ENCODE assay signal across 8 cellular contexts in genomic region chr19:34677386-34678084, GRCh38. TPM values are rescaled to one million over a fixed set of nuclear protein-coding genes. Genes with fewer than 3 reads are reported as not detected.
A peak's percentile ranks its signal among the peaks of the same experiment; 100 is the strongest.
DNase-seq lines count a peak whose midpoint lies in the region; ATAC-seq and TF ChIP-seq lines count a peak whose summit lies in the region.

TSS of gene ZNF302 (plus strand) at chr19:34677678. CDS start at chr19:34678805, 1,127 bp downstream.

- H4K20me1 ChIP-seq in OCI-LY1 (ENCODE audit: insufficient read depth, low read length), result no peaks in the 10 kb centered on the region

- peaks cover under 1% of the 10 kb centered on the region; the same call in 1 of the 2 replicates for H3K27me3 ChIP-seq in HUES6 (ENCODE audit: control insufficient read depth, insufficient read depth, low read length)
- no peaks in the 10 kb centered on the region for H3K27me3 ChIP-seq in OCI-LY1 (ENCODE audit: insufficient read depth, low read length)

- peak within 1 kb of the TSS; percentile 99 for H3K27ac Mint-ChIP-seq in Calu3 (ENCODE audit: unreplicated experiment)

- peak within 1 kb of the TSS; percentile 66 for H2AFZ ChIP-seq in OCI-LY1 (ENCODE audit: low read length)

- peak; percentile 90 for ATAC-seq in GM21423 (IDR thresholded peaks at IDR 0.05; ENCODE audit: unreplicated experiment)
- peak; percentile 99 for ATAC-seq in mucosa of descending colon

- peak within 1 kb of the TSS; percentile 90 for H3K4me3 Mint-ChIP-seq in Calu3 (ENCODE audit: low read depth, unreplicated experiment)

- DNase-seq in Calu3 (peak; percentile 96), activated T-cell treated with anti-CD3 and anti-CD28 coated beads for 24 hours (ENCODE audit: low read depth) (peak; percentile 93), epidermal melanocyte (ENCODE audit: insufficient read length, low spot score) (peak; percentile 92), mucosa of descending colon (peak; percentile 96 to 98 (median 98))
- peak; percentile 95 for DNase-seq in stimulated activated CD8-positive, alpha-beta memory T cell treated with anti-CD3 and anti-CD28 coated beads, Interleukin-4, amount 100 ng/mL, for 24 hours (ENCODE audit: low read depth)

- peaks cover 7% of the 10 kb centered on the region for H3K4me1 Mint-ChIP-seq in Calu3 (ENCODE audit: low read depth, unreplicated experiment)

- H3F3A ChIP-seq in OCI-LY1 (ENCODE audit: insufficient read depth, low read length), result no peaks in the 10 kb centered on the region

- no TSS peak for BruUV-seq in Calu3 (replicated peaks; lab: Mats Ljungman, UMichigan)

- CTCF ChIA-PET in Calu3 (lab: Charles Lee), result interaction anchor here (0.6 kb wide), 1 partner anchor 263 kb away, joined by 5 read pairs; no protein-coding TSS in a partner anchor

- H3K4me1 ChIP-seq in HUES6 (ENCODE audit: control insufficient read depth, insufficient read depth, low read length) (no peaks in the 10 kb centered on the region), OCI-LY1 (ENCODE audit: insufficient read depth, low read length, severe bottlenecking) (peaks cover 9% of the 10 kb centered on the region), mucosa of descending colon (ENCODE audit: low read depth) (peaks cover 7% of the 10 kb centered on the region)

- H3K79me2 ChIP-seq in OCI-LY1 (ENCODE audit: insufficient read depth, low read length), result no peaks in the 10 kb centered on the region

- no peaks in the 10 kb centered on the region for H3K27me3 Mint-ChIP-seq in Calu3 (ENCODE audit: unreplicated experiment)

- H3K9me2 ChIP-seq in OCI-LY1 (ENCODE audit: low read depth, low read length), result no peaks in the 10 kb centered on the region

- H3K36me3 ChIP-seq in HUES6 (ENCODE audit: control insufficient read depth, insufficient read depth, low read length) (peaks cover 31% of the 10 kb centered on the region), OCI-LY1 (ENCODE audit: insufficient read depth, low read length) (peaks cover 41% of the 10 kb centered on the region), mucosa of descending colon (ENCODE audit: low read depth) (no peaks in the 10 kb centered on the region)

- H3K36me3 Mint-ChIP-seq in Calu3 (ENCODE audit: insufficient read depth, unreplicated experiment), result peaks cover 40% of the 10 kb centered on the region

- H3K9ac ChIP-seq in HUES6 (ENCODE audit: low read length) (peak within 1 kb of the TSS; percentile 93), OCI-LY1 (ENCODE audit: low read length) (peak within 1 kb of the TSS; percentile 54)

- H3K9me3 Mint-ChIP-seq in Calu3 (ENCODE audit: low read depth, unreplicated experiment), result peaks cover 17% of the 10 kb centered on the region

- peak within 1 kb of the TSS; percentile 62 for H3K4me2 ChIP-seq in OCI-LY1 (ENCODE audit: low read length)

- H3K27ac ChIP-seq in HUES6 (ENCODE audit: low read depth, low read length) (peak within 1 kb of the TSS; percentile 92), OCI-LY1 (ENCODE audit: low read depth, low read length, poor library complexity, severe bottlenecking) (peak within 1 kb of the TSS; percentile 55)

- H3K4me3 ChIP-seq in HUES6 (ENCODE audit: low read depth, low read length) (peak within 1 kb of the TSS; percentile 95), OCI-LY1 (ENCODE audit: low read depth, low read length, poor library complexity, severe bottlenecking) (peak within 1 kb of the TSS; percentile 62), mucosa of descending colon (peak within 1 kb of the TSS; percentile 48)

- H3K9me3 ChIP-seq in HUES6 (ENCODE audit: control insufficient read depth, insufficient read depth, low read depth, low read length), result peaks cover 3% of the 10 kb centered on the region; the same call in 1 of the 2 replicates
- H3K9me3 ChIP-seq in OCI-LY1 (ENCODE audit: low read length), result peaks cover 8% of the 10 kb centered on the region; the same call in 1 of the 2 replicates
- peaks cover 17% of the 10 kb centered on the region for H3K9me3 ChIP-seq in mucosa of descending colon

- intact Hi-C loops in Calu3 (cut with micrococcal nuclease; ENCODE audit: unreplicated experiment), result no loop called here
- intact Hi-C loops in mucosa of descending colon (cut with DNase I, micrococcal nuclease), result no loop called here

- TF ChIP-seq CTCF in Calu3 (IDR thresholded peaks at IDR 0.05; ENCODE audit: unreplicated experiment) (no peak), OCI-LY1 (IDR thresholded peaks at IDR 0.05; ENCODE audit: low read length) (no peak), mucosa of descending colon (IDR thresholded peaks at IDR 0.05) (no peak)

RNA-seq across cellular contexts. Expression of gene ZNF302, which starts in this region (rescaled TPM):
- total RNA-seq in Calu3 (2022) (20.1 and 23.2 TPM in 2 replicates), mucosa of descending colon (10 to 100 TPM; 16.5 to 33.8 (median 20.0) TPM)

Comparison
In these comparisons a context has a peak if more than half of its experiments do, and no peak if none do; other contexts are left out.
1. Peak in every context shown above with its lines: DNase-seq, ATAC-seq, H3K4me3 ChIP-seq and H3K27ac ChIP-seq.